Comparison of ENCODE assay signal across 12 cellular contexts in genomic region chr5:95957804-95958203, GRCh38. TPM values are rescaled to one million over a fixed set of nuclear protein-coding genes. Genes with fewer than 3 reads are reported as not detected.
A peak's percentile ranks its signal among the peaks of the same experiment; 100 is the strongest.
DNase-seq lines count a peak whose midpoint lies in the region; ATAC-seq and TF ChIP-seq lines count a peak whose summit lies in the region.
"Had no signal": no experiment of that assay in that cellular context is flagged by ENCODE, and none has a peak within 500 bp of the region (broad histone marks: within the 10 kb centered on the region; RNA-seq: fewer than 3 reads in every experiment).

No MANE protein-coding gene starts in this region.

- no peak overlapping the region for H2AFZ ChIP-seq in fibroblast of lung (ENCODE audit: low read length)
- H2AFZ ChIP-seq in neural progenitor cell (replicated peaks): no peak overlapping the region

- peaks cover 9% of the 10 kb centered on the region for H3F3A ChIP-seq in neural progenitor cell (ENCODE audit: low read depth)

- H3K4me2 ChIP-seq in fibroblast of lung (ENCODE audit: extremely low read depth, insufficient read depth, low read length) (peak overlapping the region; percentile 78), neural progenitor cell (no peak overlapping the region)

- H3K9ac ChIP-seq in fibroblast of lung (ENCODE audit: insufficient read depth, low read length): no peak overlapping the region
- no peak overlapping the region for H3K9ac ChIP-seq in neural progenitor cell

- H3K27me3 Mint-ChIP-seq in T-helper 1 cell treated with Interleukin-12 subunit alpha and Interleukin-12 subunit beta and Interleukin-4 antibody, amounts not matched to agents 30 μg/mL and 1 μg/mL, for 36 hours (ENCODE audit: low read depth): no peaks in the 10 kb centered on the region
- H3K27me3 Mint-ChIP-seq in neural progenitor cell (ENCODE audit: insufficient read depth, low read depth): peaks cover 15% of the 10 kb centered on the region

- no peaks in the 10 kb centered on the region for H3K9me3 Mint-ChIP-seq in T-helper 1 cell treated with Interleukin-12 subunit alpha and Interleukin-12 subunit beta and Interleukin-4 antibody, amounts not matched to agents 30 μg/mL and 1 μg/mL, for 36 hours
- H3K9me3 Mint-ChIP-seq in stimulated activated effector memory CD8-positive, alpha-beta T cell treated with anti-CD3 and anti-CD28 coated beads, Interleukin-12 subunit alpha, Interleukin-12 subunit beta, amount 100 ng/mL, for 72 hours: no peaks in the 10 kb centered on the region
- peaks cover 2% of the 10 kb centered on the region for H3K9me3 Mint-ChIP-seq in neural progenitor cell

- no peak for TF ChIP-seq CTCF in fibroblast of lung (conservative IDR thresholded peaks at IDR 0.05 in 1 of 2, IDR thresholded peaks at IDR 0.05 in 1 of 2; ENCODE audit: low read depth in 1 of 2, low read length in 2 of 2)
- no peak for TF ChIP-seq CTCF in neural progenitor cell (IDR thresholded peaks at IDR 0.05)

- H3K4me3 Mint-ChIP-seq in T-helper 1 cell treated with Interleukin-12 subunit alpha and Interleukin-12 subunit beta and Interleukin-4 antibody, amounts not matched to agents 30 μg/mL and 1 μg/mL, for 36 hours: peak overlapping the region; percentile 41
- H3K4me3 Mint-ChIP-seq in stimulated activated effector memory CD8-positive, alpha-beta T cell treated with anti-CD3 and anti-CD28 coated beads, Interleukin-12 subunit alpha, Interleukin-12 subunit beta, amount 100 ng/mL, for 72 hours: peak overlapping the region; percentile 99
- H3K4me3 Mint-ChIP-seq in neural progenitor cell: no peak overlapping the region

- ATAC-seq in stimulated activated effector memory CD8-positive, alpha-beta T cell treated with anti-CD3 and anti-CD28 coated beads, Interleukin-12 subunit alpha, Interleukin-12 subunit beta, amount 100 ng/mL, for 72 hours: no peak
- no peak for ATAC-seq in HG03460 (IDR thresholded peaks at IDR 0.05; ENCODE audit: unreplicated experiment)

- H4K20me1 ChIP-seq in fibroblast of lung (ENCODE audit: control insufficient read depth, extremely low read depth, insufficient read depth, low read length): peaks cover 5% of the 10 kb centered on the region
- H4K20me1 ChIP-seq in neural progenitor cell (ENCODE audit: low read depth): peaks cover 7% of the 10 kb centered on the region

- H3K36me3 Mint-ChIP-seq in T-helper 1 cell treated with Interleukin-12 subunit alpha and Interleukin-12 subunit beta and Interleukin-4 antibody, amounts not matched to agents 30 μg/mL and 1 μg/mL, for 36 hours (ENCODE audit: low read depth): peaks cover 38% of the 10 kb centered on the region
- peaks cover 49% of the 10 kb centered on the region for H3K36me3 Mint-ChIP-seq in stimulated activated effector memory CD8-positive, alpha-beta T cell treated with anti-CD3 and anti-CD28 coated beads, Interleukin-12 subunit alpha, Interleukin-12 subunit beta, amount 100 ng/mL, for 72 hours
- no peaks in the 10 kb centered on the region for H3K36me3 Mint-ChIP-seq in neural progenitor cell

- no peak overlapping the region for H3K27ac Mint-ChIP-seq in T-helper 1 cell treated with Interleukin-12 subunit alpha and Interleukin-12 subunit beta and Interleukin-4 antibody, amounts not matched to agents 30 μg/mL and 1 μg/mL, for 36 hours
- no peak overlapping the region for H3K27ac Mint-ChIP-seq in stimulated activated effector memory CD8-positive, alpha-beta T cell treated with anti-CD3 and anti-CD28 coated beads, Interleukin-12 subunit alpha, Interleukin-12 subunit beta, amount 100 ng/mL, for 72 hours
- H3K27ac Mint-ChIP-seq in neural progenitor cell: no peak overlapping the region

- H3K27me3 ChIP-seq in fibroblast of lung (ENCODE audit: control insufficient read depth, insufficient read depth, low read length) (no peaks in the 10 kb centered on the region), neural progenitor cell (peaks cover 19% of the 10 kb centered on the region)

- DNase-seq in T-helper 1 cell (no peak), RKO (ENCODE audit: low spot score) (peak; percentile 48), fibroblast of lung (ENCODE audit: low read depth in 2 of 2) (no peak), DMS153 (lab: John Stamatoyannopoulos, UW) (no peak), neural progenitor cell (ENCODE audit: low spot score) (no peak)
- no peak for DNase-seq in stimulated activated effector memory CD8-positive, alpha-beta T cell treated with anti-CD3 and anti-CD28 coated beads, Interleukin-12 subunit alpha, Interleukin-12 subunit beta, amount 100 ng/mL, for 72 hours (ENCODE audit: low spot score in 2 of 2)
- DNase-seq: GF-D8, hippocampal formation, midbrain, NCI-H69 had no signal

- H3K4me1 ChIP-seq in fibroblast of lung (ENCODE audit: control insufficient read depth, extremely low read depth, insufficient read depth, low read length): peaks cover 3% of the 10 kb centered on the region
- peaks cover 33% of the 10 kb centered on the region for H3K4me1 ChIP-seq in neural progenitor cell

- H3K36me3 ChIP-seq in fibroblast of lung (ENCODE audit: control insufficient read depth, insufficient read depth, low read length) (no peaks in the 10 kb centered on the region), neural progenitor cell (no peaks in the 10 kb centered on the region)

- peaks cover 84% of the 10 kb centered on the region for H3K79me2 ChIP-seq in fibroblast of lung (ENCODE audit: control insufficient read depth, insufficient read depth, low read length)
- H3K79me2 ChIP-seq in neural progenitor cell (ENCODE audit: low read depth): peaks cover 14% of the 10 kb centered on the region

- H3K4me3 ChIP-seq in fibroblast of lung (replicated peaks in 1 of 4; ENCODE audit: control extremely low read depth in 1 of 4, insufficient read depth in 1 of 4, low read depth in 3 of 4, low read length in 4 of 4): peak overlapping the region; percentile 30 to 96 (median 89)
- H3K4me3 ChIP-seq in neural progenitor cell: no peak overlapping the region

- peaks cover 58% of the 10 kb centered on the region for H3K4me1 Mint-ChIP-seq in T-helper 1 cell treated with Interleukin-12 subunit alpha and Interleukin-12 subunit beta and Interleukin-4 antibody, amounts not matched to agents 30 μg/mL and 1 μg/mL, for 36 hours (ENCODE audit: low read depth)
- H3K4me1 Mint-ChIP-seq in stimulated activated effector memory CD8-positive, alpha-beta T cell treated with anti-CD3 and anti-CD28 coated beads, Interleukin-12 subunit alpha, Interleukin-12 subunit beta, amount 100 ng/mL, for 72 hours: peaks cover 67% of the 10 kb centered on the region
- H3K4me1 Mint-ChIP-seq in neural progenitor cell: peaks cover 34% of the 10 kb centered on the region

- H3K27ac ChIP-seq in fibroblast of lung (ENCODE audit: insufficient read depth, low read length) (no peak overlapping the region), neural progenitor cell (no peak overlapping the region)

- H3K9me3 ChIP-seq in fibroblast of lung (ENCODE audit: control insufficient read depth, insufficient read depth, low read depth, low read length) (no peaks in the 10 kb centered on the region), neural progenitor cell (ENCODE audit: low read depth) (no peaks in the 10 kb centered on the region)

RNA-seq across cellular contexts. Expression of gene ELL2, which starts 3.8 kb away (rescaled TPM):
- total RNA-seq in fibroblast of lung (64.2 and 121 TPM in 2 replicates), neural progenitor cell (ENCODE audit: low replicate concordance) (9.3 and 14.2 TPM in 2 replicates)
- polyA plus RNA-seq in fibroblast of lung: 68.5 and 78.7 TPM in 2 replicates
- polyA plus RNA-seq in fibroblast of lung (2012): 50.2 and 55.0 TPM in 2 replicates
- 14.8 and 15.3 TPM in 2 replicates for polyA minus RNA-seq in fibroblast of lung (ENCODE audit: low replicate concordance)
